Comparison of ENCODE assay signal across 16 cellular contexts in the genomic region with DNA sequence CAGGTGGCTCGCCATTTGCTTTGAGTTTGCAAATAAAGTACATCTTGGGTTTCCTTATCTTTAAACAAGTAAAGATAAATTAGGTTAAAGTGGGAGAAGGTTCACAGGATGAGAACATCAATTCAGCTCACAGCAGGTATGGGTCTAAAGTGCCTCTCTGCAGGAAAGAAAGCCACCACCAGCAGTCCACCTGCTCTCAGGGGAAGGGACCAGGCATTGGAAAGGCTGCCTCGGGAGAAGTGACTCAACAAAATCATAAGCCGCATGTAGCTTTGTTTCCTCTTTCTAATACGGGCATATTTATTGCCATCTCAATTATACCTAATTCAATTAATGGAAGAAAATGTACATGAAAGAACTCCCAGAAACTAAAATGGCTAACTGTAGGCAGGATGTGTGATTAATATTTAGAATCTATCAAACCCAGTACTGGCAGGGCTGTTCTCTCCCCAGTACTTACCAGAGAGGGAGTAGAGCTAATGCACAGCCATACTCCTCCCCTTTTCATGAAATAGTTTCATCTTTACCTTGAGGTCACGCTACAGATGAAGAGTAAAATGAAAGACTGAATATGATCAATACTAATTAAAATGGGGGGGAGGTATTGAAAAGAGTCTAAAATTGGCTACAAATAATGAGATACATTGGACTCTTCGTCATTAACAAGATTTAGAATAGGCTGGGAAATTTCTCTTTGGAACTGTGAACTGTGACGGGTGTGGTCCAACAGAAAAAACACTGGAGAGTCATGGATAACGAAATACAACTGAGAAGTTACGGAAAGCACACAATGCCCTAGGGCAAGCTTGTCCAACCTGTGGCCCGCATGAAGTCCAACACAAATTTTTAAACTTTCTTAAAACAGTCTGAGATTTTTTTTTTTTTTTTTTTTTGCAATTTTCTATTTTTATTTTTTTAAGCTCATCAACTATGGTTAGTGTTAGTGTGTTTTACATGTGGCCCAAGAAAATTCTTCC. TPM values are rescaled to one million over a fixed set of nuclear protein-coding genes. Genes with fewer than 3 reads are reported as not detected.
DNase-seq lines count a peak whose midpoint lies in the region; ATAC-seq, FAIRE-seq and TF ChIP-seq lines count a peak whose summit lies in the region.
"Had no signal": no experiment of that assay in that cellular context is flagged by ENCODE, and none has a peak within 500 bp of the region (broad histone marks: within the 10 kb centered on the region; RNA-seq: fewer than 3 reads in every experiment).

No MANE protein-coding gene starts in this region.

- no peak for TF ChIP-seq RAD21 in HepG2 (CRISPR knock-in tag; IDR thresholded peaks at IDR 0.05)

- peaks cover 46% of the 10 kb centered on the region for H3K36me3 ChIP-seq in mammary epithelial cell (ENCODE audit: insufficient read depth, low read length)
- no peaks in the 10 kb centered on the region for H3K36me3 ChIP-seq in HepG2 (replicated peaks in 1 of 2; ENCODE audit: control insufficient read depth in 1 of 2, insufficient read depth in 2 of 2, low read length in 2 of 2)

- H3K79me2 ChIP-seq in mammary epithelial cell (ENCODE audit: insufficient read depth, low read length) = peaks cover 71% of the 10 kb centered on the region
- no peaks in the 10 kb centered on the region for H3K79me2 ChIP-seq in HepG2 (ENCODE audit: insufficient read depth, low read length)

- DNase-seq in MCF 10A (ENCODE audit: unreplicated experiment) = no peak
- no peak for DNase-seq in mammary epithelial cell
- DNase-seq in NCI-H510A treated with DMSO at 0.1 percent for 48 hours (lab: John Stamatoyannopoulos, UW) = peak; percentile 59
- DNase-seq in immature natural killer cell = no peak
- DNase-seq in HepG2 (ENCODE audit: low spot score) = no peak
- no peak for DNase-seq in activated CD4-positive, alpha-beta T cell treated with anti-CD3 and anti-CD28 coated beads for 48 hours
- no peak for DNase-seq in H4 (ENCODE audit: low spot score)
- no peak for DNase-seq in OCI-M2 (lab: John Stamatoyannopoulos, UW; ENCODE audit: unreplicated experiment)
- DNase-seq: activated CD4-positive, alpha-beta T cell treated with anti-CD3 and anti-CD28 coated beads for 4 hours; activated naive CD4-positive, alpha-beta T cell treated with anti-CD3 and anti-CD28 coated beads, Interleukin-2, amount 10 ng/mL, durations not matched to agents 7 days and 5 days; dorsolateral prefrontal cortex; NCI-H526; testis had no signal

- H3K27me3 ChIP-seq in mammary epithelial cell (ENCODE audit: insufficient read depth, low read length) (no peaks in the 10 kb centered on the region), HepG2 (ENCODE audit: control insufficient read depth in 1 of 2, insufficient read depth in 2 of 2, low read length in 2 of 2) (peaks cover under 1 to 24% of the 10 kb centered on the region in 2 experiments; a peak in 4 of 5 replicates)
- H3K27me3 ChIP-seq: dorsolateral prefrontal cortex, testis had no signal

- H3K9me3 ChIP-seq in mammary epithelial cell (replicated peaks; ENCODE audit: insufficient read depth, low read length) (no peaks in the 10 kb centered on the region), HepG2 (ENCODE audit: low read length) (no peaks in the 10 kb centered on the region)
- H3K9me3 ChIP-seq: prostate gland, testis had no signal

- no peak for FAIRE-seq in HepG2 (lab: Jason Lieb, UNC)

- H3K27me3 Mint-ChIP-seq in MCF 10A (ENCODE audit: insufficient read depth, unreplicated experiment) (no peaks in the 10 kb centered on the region), immature natural killer cell (ENCODE audit: low read depth in 3 of 3) (peaks cover 0 to 11% (median 0%) of the 10 kb centered on the region in 3 donors)
- H3K27me3 Mint-ChIP-seq: activated naive CD4-positive, alpha-beta T cell treated with anti-CD3 and anti-CD28 coated beads, Interleukin-2, amount 10 ng/mL, durations not matched to agents 7 days and 5 days had no signal

- TF ChIP-seq EP300 in HepG2 (IDR thresholded peaks at IDR 0.05; ENCODE audit: low read depth in 2 of 2, low read length in 2 of 2) (no peak), HepG2 (CRISPR knock-in tag; IDR thresholded peaks at IDR 0.05; ENCODE audit: borderline replicate concordance) (no peak)

- no peaks in the 10 kb centered on the region for H4K20me1 ChIP-seq in mammary epithelial cell (ENCODE audit: insufficient read depth, low read length)
- no peaks in the 10 kb centered on the region for H4K20me1 ChIP-seq in HepG2 (ENCODE audit: insufficient read depth, low read length)

- dilution Hi-C loops in mammary epithelial cell (cut with HindIII; ENCODE audit: low sequenced_read_pairs) = no loop called here

- H3K4me3 ChIP-seq in mammary epithelial cell (replicated peaks in 1 of 3; ENCODE audit: insufficient read depth in 1 of 3, low read depth in 2 of 3, low read length in 3 of 3) (no peak overlapping the region), HepG2 (replicated peaks in 1 of 3; ENCODE audit: insufficient read depth in 1 of 3, low read depth in 2 of 3, low read length in 3 of 3) (no peak overlapping the region)
- H3K4me3 ChIP-seq: dorsolateral prefrontal cortex, prostate gland, SK-N-MC, testis had no signal

- no peaks in the 10 kb centered on the region for H3K9me3 Mint-ChIP-seq in MCF 10A (ENCODE audit: unreplicated experiment)
- H3K9me3 Mint-ChIP-seq in immature natural killer cell = no peaks in the 10 kb centered on the region

- intact Hi-C loops in MCF 10A (cut with micrococcal nuclease) = no loop called here
- intact Hi-C loops in mammary epithelial cell (cut with micrococcal nuclease) = no loop called here
- intact Hi-C loops in HepG2 (cut with micrococcal nuclease; ENCODE audit: unreplicated experiment) = loop anchor here (10.0 kb wide), 1 partner anchor 249 kb away; no protein-coding TSS in a partner anchor

- no peak overlapping the region for H2AFZ ChIP-seq in mammary epithelial cell (ENCODE audit: low read depth, low read length)
- no peak overlapping the region for H2AFZ ChIP-seq in HepG2 (ENCODE audit: low read length)

- CTCF ChIA-PET in MCF 10A (lab: Yijun Ruan, JAX) (interaction anchor here (0.6 to 0.7 kb wide), 2 partner anchors 221 to 234 kb away, joined by 3 to 4 read pairs; no protein-coding TSS in a partner anchor), mammary epithelial cell (lab: Charles Lee; ENCODE audit: low non-redundant PET) (no interaction called here), HepG2 (lab: Yijun Ruan, JAX; ENCODE audit: low intra/inter-chr PET ratio, low total read pairs) (no interaction called here)

- BruUV-seq in MCF 10A (replicated peaks; lab: Mats Ljungman, UMichigan) (no TSS peak), mammary epithelial cell (replicated peaks; lab: Mats Ljungman, UMichigan) (no TSS peak), HepG2 (replicated peaks; lab: Mats Ljungman, UMichigan) (no TSS peak)

- TF ChIP-seq CTCF in MCF 10A (IDR thresholded peaks at IDR 0.05; ENCODE audit: unreplicated experiment) (no peak), mammary epithelial cell (conservative IDR thresholded peaks at IDR 0.05 in 1 of 2, IDR thresholded peaks at IDR 0.05 in 1 of 2; ENCODE audit: extremely low read depth in 1 of 2, insufficient read depth in 1 of 2, low read depth in 1 of 2, low read length in 2 of 2) (no peak), HepG2 (CRISPR knock-in tag; IDR thresholded peaks at IDR 0.05) (no peak)

- H3K4me1 ChIP-seq in mammary epithelial cell (ENCODE audit: insufficient read depth, low read length) (peaks cover 23% of the 10 kb centered on the region), HepG2 (ENCODE audit: insufficient read depth, low read length) (no peaks in the 10 kb centered on the region)
- H3K4me1 ChIP-seq: prostate gland, testis had no signal

- no peak overlapping the region for H3K27ac ChIP-seq in mammary epithelial cell (ENCODE audit: insufficient read depth, low read depth, low read length)
- H3K27ac ChIP-seq in HepG2 (ENCODE audit: extremely low read length, insufficient read depth, low read length) = no peak overlapping the region
- H3K27ac ChIP-seq: dorsolateral prefrontal cortex, prostate gland, SK-N-MC, testis had no signal

- H3K4me3 Mint-ChIP-seq in MCF 10A (ENCODE audit: unreplicated experiment) (no peak overlapping the region), immature natural killer cell (peak overlapping the region; percentile 56 to 74 (median 63))
- H3K4me3 Mint-ChIP-seq: activated naive CD4-positive, alpha-beta T cell treated with anti-CD3 and anti-CD28 coated beads, Interleukin-2, amount 10 ng/mL, durations not matched to agents 7 days and 5 days had no signal

- H3K9ac ChIP-seq in mammary epithelial cell (ENCODE audit: insufficient read depth, low read length) (no peak overlapping the region), HepG2 (ENCODE audit: insufficient read depth, low read depth, low read length) (no peak overlapping the region)

- H3K4me1 Mint-ChIP-seq in MCF 10A (ENCODE audit: insufficient read depth, unreplicated experiment) = peaks cover 19% of the 10 kb centered on the region
- H3K4me1 Mint-ChIP-seq in immature natural killer cell = peaks cover 88 to 95% of the 10 kb centered on the region in 2 donors

- 88% methylated on average over 10 of the region's 10 CpGs for WGBS in mammary epithelial cell (ENCODE audit: low coverage, missing lambda C conversion rate)
- WGBS in HepG2 (ENCODE audit: low lambda C conversion rate) = 35% methylated on average over 10 of the region's 10 CpGs

- TF ChIP-seq POLR2A in HepG2 (IDR thresholded peaks at IDR 0.05; ENCODE audit: insufficient read depth in 1 of 2, low read depth in 2 of 2, low read length in 2 of 2) = no peak

- H3K4me2 ChIP-seq in mammary epithelial cell (ENCODE audit: insufficient read depth, low read depth, low read length) (no peak overlapping the region), HepG2 (ENCODE audit: low read depth, low read length) (no peak overlapping the region)

- peaks cover 83% of the 10 kb centered on the region for H3K36me3 Mint-ChIP-seq in MCF 10A (ENCODE audit: insufficient read depth, unreplicated experiment)
- H3K36me3 Mint-ChIP-seq in immature natural killer cell = peaks cover 49 to 69% (median 60%) of the 10 kb centered on the region in 3 donors

- POLR2A ChIA-PET in MCF 10A (lab: Yijun Ruan, JAX) (interaction anchor here (0.7 to 1.9 kb wide), 6 partner anchors 9 to 320 kb away, joined by 3 to 11 read pairs (median 4); no protein-coding TSS in a partner anchor), HepG2 (lab: Yijun Ruan, JAX) (no interaction called here)

- ATAC-seq in HepG2 = no peak
- ATAC-seq: left lobe of liver had no signal

- in situ Hi-C loops in mammary epithelial cell (cut with MboI; ENCODE audit: low sequenced_read_pairs in 2 of 2) = no loop called here
- in situ Hi-C loops in HepG2 (cut with HindIII; ENCODE audit: extremely low pct_ligation_motif_present, low pct_unique_long_range_greater_than_20kb) = no loop called here

- peak overlapping the region; percentile 2 for H3K27ac Mint-ChIP-seq in MCF 10A (ENCODE audit: low read depth, unreplicated experiment)
- H3K27ac Mint-ChIP-seq in immature natural killer cell = peak overlapping the region; percentile 85 to 98 (median 88)
- H3K27ac Mint-ChIP-seq: activated naive CD4-positive, alpha-beta T cell treated with anti-CD3 and anti-CD28 coated beads, Interleukin-2, amount 10 ng/mL, durations not matched to agents 7 days and 5 days had no signal

RNA-seq across cellular contexts. Expression of a gene that starts 28.1 kb away (rescaled TPM):
- total RNA-seq in MCF 10A (2022) (55.4 and 61.3 TPM in 2 replicates), mammary epithelial cell (100 to 1,000 TPM in 1 of 2 donors, 10 to 100 TPM in 1; 96.7 to 276 TPM), HepG2 (2016; rRNA removed; fragmentation: Illumina TruSeq; extraction: Trizol) (not detected in 2 replicates)
- polyA plus RNA-seq in mammary epithelial cell (84.4 TPM), immature natural killer cell (100 to 1,000 TPM in 1 of 3 donors, 10 to 100 TPM in 2; 80.7 to 170 (median 81.3) TPM), HepG2 (2011; rRNA removed) (0.01 TPM in 1 of 2 replicates, not detected in the other)
- polyA minus RNA-seq in mammary epithelial cell = 192 TPM
- not detected in 2 replicates for total RNA-seq in HepG2 (2016; cell fraction: cytosol; rRNA removed; fragmentation: Illumina TruSeq; extraction: Trizol; ENCODE audit: low read depth)
- not detected in 2 replicates for total RNA-seq in HepG2 (2016; cell fraction: insoluble cytoplasmic fraction; rRNA removed; fragmentation: Illumina TruSeq; extraction: Trizol)
- total RNA-seq in HepG2 (2016; cell fraction: membrane; rRNA removed; fragmentation: Illumina TruSeq; extraction: Trizol) = not detected in 2 replicates
- total RNA-seq in HepG2 (2016; cell fraction: nucleus; rRNA removed; fragmentation: Illumina TruSeq; extraction: Trizol) = not detected in 2 replicates
- 0.07 and 0.10 TPM in 2 replicates for polyA plus RNA-seq in HepG2 (2011; cell fraction: cytosol; rRNA removed)
- not detected in 2 replicates for polyA plus RNA-seq in HepG2 (2011; cell fraction: nucleus; rRNA removed)
- not detected in 2 replicates for polyA plus RNA-seq in HepG2 (2012)
- not detected in 2 replicates for polyA plus RNA-seq in HepG2 (2016; cell fraction: cytosol; fragmentation: Illumina TruSeq; extraction: Trizol; ENCODE audit: low read depth)
- polyA plus RNA-seq in HepG2 (2016; cell fraction: insoluble cytoplasmic fraction; fragmentation: Illumina TruSeq; extraction: Trizol; ENCODE audit: low read depth) = 0.04 TPM in 1 of 2 replicates, not detected in the other
- 0.05 TPM in 1 of 2 replicates, not detected in the other for polyA plus RNA-seq in HepG2 (2016; cell fraction: membrane; fragmentation: Illumina TruSeq; extraction: Trizol; ENCODE audit: low read depth)
- not detected in 2 replicates for polyA plus RNA-seq in HepG2 (2016; cell fraction: nucleus; fragmentation: Illumina TruSeq; extraction: Trizol; ENCODE audit: insufficient read depth, low read depth)
- 4.4 TPM in 1 of 2 replicates, not detected in the other for polyA minus RNA-seq in HepG2 (2011; rRNA and poly(A)+ RNA removed; ENCODE audit: low replicate concordance)
- not detected in 2 replicates for polyA minus RNA-seq in HepG2 (2011; cell fraction: cytosol; rRNA and poly(A)+ RNA removed)
- not detected in 2 replicates for polyA minus RNA-seq in HepG2 (2011; cell fraction: nucleus; rRNA and poly(A)+ RNA removed)
- total RNA-seq in H4 (2014; rRNA removed; shearing (Covaris generic)) = 4.1 and 8.5 TPM in 2 replicates
